Comparison of ENCODE assay signal across 1 cellular context in genomic region chr9:127808347-127809001, GRCh38.
TF ChIP-seq lines count a peak whose summit lies in the region.

No MANE protein-coding gene starts in this region.

TF ChIP-seq in HCT116, 20 proteins besides CTCF, POLR2A, EP300 and RAD21 (continued from another document):
- TF ChIP-seq MAX (IDR thresholded peaks at IDR 0.05): no peak
